ENCODE assay signal across 1 cellular context in genomic region chr2:23122681-23123080, GRCh38.
A peak's percentile ranks its signal among the peaks of the same experiment; 100 is the strongest.
TF ChIP-seq lines count a peak whose summit lies in the region.

No MANE protein-coding gene starts in this region.

TF ChIP-seq in HepG2, 621 proteins besides CTCF, POLR2A, EP300 and RAD21 (continued from another document):
- TF ChIP-seq ZNF276 (CRISPR knock-in tag; IDR thresholded peaks at IDR 0.05; ENCODE audit: low read depth) (no peak), RARA (CRISPR knock-in tag; IDR thresholded peaks at IDR 0.05) (peak; percentile 90), SPEN (CRISPR knock-in tag; IDR thresholded peaks at IDR 0.05; ENCODE audit: low read depth) (no peak), NR2F6 (IDR thresholded peaks at IDR 0.05) (no peak), NR2F6 (CRISPR knock-in tag; IDR thresholded peaks at IDR 0.05) (0 out of 2 replicates have a peak, but pooled peaks have one; percentile 40), MIER2 (CRISPR knock-in tag; IDR thresholded peaks at IDR 0.05) (peak; percentile 49; the same call in 1 of the 2 replicates), RBM22 (optimal IDR thresholded peaks at IDR 0.05; ENCODE audit: low read length) (no peak), KLF12 (CRISPR knock-in tag; IDR thresholded peaks at IDR 0.05; ENCODE audit: borderline replicate concordance) (no peak), ZNF772 (CRISPR knock-in tag; IDR thresholded peaks at IDR 0.05) (no peak), ZNF709 (CRISPR knock-in tag; IDR thresholded peaks at IDR 0.05) (no peak), CSRNP2 (CRISPR knock-in tag; conservative IDR thresholded peaks at IDR 0.05; ENCODE audit: low read depth) (no peak), MTA3 (CRISPR knock-in tag; IDR thresholded peaks at IDR 0.05) (no peak), MZF1 (CRISPR knock-in tag; IDR thresholded peaks at IDR 0.05; ENCODE audit: borderline replicate concordance) (no peak), ZGPAT (CRISPR knock-in tag; IDR thresholded peaks at IDR 0.05) (no peak), ZNF792 (CRISPR knock-in tag; IDR thresholded peaks at IDR 0.05) (0 out of 2 replicates have a peak, but pooled peaks have one; percentile 35), ZNF20 (CRISPR knock-in tag; IDR thresholded peaks at IDR 0.05) (no peak), ZNF446 (CRISPR knock-in tag; IDR thresholded peaks at IDR 0.05) (no peak), ZNF746 (CRISPR knock-in tag; IDR thresholded peaks at IDR 0.05) (no peak), ZNF749 (CRISPR knock-in tag; IDR thresholded peaks at IDR 0.05; ENCODE audit: borderline replicate concordance) (no peak), ZNF260 (CRISPR knock-in tag; IDR thresholded peaks at IDR 0.05; ENCODE audit: borderline replicate concordance, low read depth) (no peak), ZNF552 (CRISPR knock-in tag; IDR thresholded peaks at IDR 0.05; ENCODE audit: borderline replicate concordance) (no peak), GATAD2A (CRISPR knock-in tag; IDR thresholded peaks at IDR 0.05) (0 out of 2 replicates have a peak, but pooled peaks have one; percentile 29), MED1 (CRISPR knock-in tag; IDR thresholded peaks at IDR 0.05) (no peak), TBX2 (CRISPR knock-in tag; IDR thresholded peaks at IDR 0.05; ENCODE audit: borderline replicate concordance) (no peak), JUND (CRISPR knock-in tag; IDR thresholded peaks at IDR 0.05) (peak; percentile 36; the same call in 1 of the 2 replicates), ZNF704 (CRISPR knock-in tag; IDR thresholded peaks at IDR 0.05; ENCODE audit: borderline replicate concordance) (no peak), ADNP (CRISPR knock-in tag; IDR thresholded peaks at IDR 0.05) (no peak), SMARCE1 (IDR thresholded peaks at IDR 0.05; ENCODE audit: borderline replicate concordance) (no peak), PAX8 (CRISPR knock-in tag; IDR thresholded peaks at IDR 0.05; ENCODE audit: borderline replicate concordance) (no peak), ZNF619 (CRISPR knock-in tag; IDR thresholded peaks at IDR 0.05) (no peak), ATF7-NPFF (CRISPR knock-in tag; IDR thresholded peaks at IDR 0.05; ENCODE audit: low read depth) (no peak), CREM (IDR thresholded peaks at IDR 0.05) (no peak), CREM (CRISPR knock-in tag; IDR thresholded peaks at IDR 0.05) (no peak), GTF3A (CRISPR knock-in tag; conservative IDR thresholded peaks at IDR 0.05) (no peak), IKZF5 (CRISPR knock-in tag; IDR thresholded peaks at IDR 0.05) (no peak), ARID5B (CRISPR knock-in tag; IDR thresholded peaks at IDR 0.05) (peak; percentile 47; the same call in 1 of the 2 replicates), ATF3 (CRISPR knock-in tag; IDR thresholded peaks at IDR 0.05) (peak; percentile 59; the same call in 1 of the 2 replicates), XRCC5 (optimal IDR thresholded peaks at IDR 0.05; ENCODE audit: low read length) (no peak), ARNT2 (CRISPR knock-in tag; IDR thresholded peaks at IDR 0.05; ENCODE audit: low read depth) (no peak)
